ENCODE assay signal across 18 cellular contexts in genomic region chr2:131030478-131030971, GRCh38.
A peak's percentile ranks its signal among the peaks of the same experiment; 100 is the strongest.
DNase-seq lines count a peak whose midpoint lies in the region; ATAC-seq and TF ChIP-seq lines count a peak whose summit lies in the region.
"Had no signal": no experiment of that assay in that cellular context is flagged by ENCODE, and none has a peak within 500 bp of the region (broad histone marks: within the 10 kb centered on the region; RNA-seq: fewer than 3 reads in every experiment).

No MANE protein-coding gene starts in this region.

- no peak overlapping the region for H3K4me3 ChIP-seq in heart left ventricle
- H3K4me3 ChIP-seq: breast epithelium, SJSA1, suprapubic skin had no signal

- no peak overlapping the region for H3K4me3 Mint-ChIP-seq in osteocyte (ENCODE audit: unreplicated experiment)
- H3K4me3 Mint-ChIP-seq: activated CD4-positive, alpha-beta T cell treated with anti-CD3 and anti-CD28 coated beads for 36 hours; activated naive CD4-positive, alpha-beta T cell treated with anti-CD3 and anti-CD28 coated beads, Interleukin-2, amount 50 U/mL, for 24 hours; CD4-positive, CD25-positive, alpha-beta regulatory T cell; H9; naive thymus-derived CD8-positive, alpha-beta T cell had no signal

- DNase-seq in DMS153 (lab: John Stamatoyannopoulos, UW) = peak; percentile 72
- DNase-seq in NCI-H526 (lab: John Stamatoyannopoulos, UW) = peak; percentile 47 to 75
- DNase-seq in heart left ventricle = peak in 1 of 5 donors; percentile 54
- DNase-seq in osteocyte (ENCODE audit: extremely low spot score, unreplicated experiment) = peak; percentile 81
- DNase-seq in activated CD4-positive, CD25-positive, alpha-beta regulatory T cell treated with anti-CD3 and anti-CD28 coated beads, Interleukin-2, amount 50 U/mL, for 72 hours = no peak
- DNase-seq: activated CD4-positive, alpha-beta T cell treated with anti-CD3 and anti-CD28 coated beads for 36 hours; CD4-positive, CD25-positive, alpha-beta regulatory T cell; H9; MM.1S; retina; T1000 had no signal

- H3K36me3 ChIP-seq in heart left ventricle = no peaks in the 10 kb centered on the region
- H3K36me3 ChIP-seq: breast epithelium, SJSA1, suprapubic skin had no signal

- H3K27me3 Mint-ChIP-seq in osteocyte (ENCODE audit: unreplicated experiment) = peaks cover 12% of the 10 kb centered on the region

- peak; percentile 35 to 73 (median 45) for ATAC-seq in heart left ventricle
- no peak for ATAC-seq in GM21381 (IDR thresholded peaks at IDR 0.05; ENCODE audit: unreplicated experiment)
- no peak for ATAC-seq in HG03439 (IDR thresholded peaks at IDR 0.05; ENCODE audit: unreplicated experiment)
- ATAC-seq: activated CD4-positive, alpha-beta T cell treated with anti-CD3 and anti-CD28 coated beads for 36 hours; naive thymus-derived CD8-positive, alpha-beta T cell had no signal

- peaks cover 7% of the 10 kb centered on the region for H3K4me1 Mint-ChIP-seq in osteocyte (ENCODE audit: unreplicated experiment)

- H3K9me3 Mint-ChIP-seq in osteocyte (ENCODE audit: unreplicated experiment) = no peaks in the 10 kb centered on the region

- WGBS in heart left ventricle, 4 donors = 34 to 47% (median 41%) methylated on average over 9 to 13 of the region's 13 CpGs

- no peaks in the 10 kb centered on the region for H3K9me3 ChIP-seq in heart left ventricle
- H3K9me3 ChIP-seq: suprapubic skin had no signal

- H3K27ac ChIP-seq in heart left ventricle = no peak overlapping the region
- H3K27ac ChIP-seq: breast epithelium, SJSA1, suprapubic skin had no signal

- no peak for TF ChIP-seq POLR2A in heart left ventricle (IDR thresholded peaks at IDR 0.05)

- intact Hi-C loops in heart left ventricle (cut with DNase I) = no loop called here

- no peaks in the 10 kb centered on the region for H3K36me3 Mint-ChIP-seq in osteocyte (ENCODE audit: unreplicated experiment)
- H3K36me3 Mint-ChIP-seq: activated naive CD4-positive, alpha-beta T cell treated with anti-CD3 and anti-CD28 coated beads, Interleukin-2, amount 50 U/mL, for 24 hours; CD4-positive, CD25-positive, alpha-beta regulatory T cell; naive thymus-derived CD8-positive, alpha-beta T cell had no signal

- H3K27me3 ChIP-seq in heart left ventricle = peaks cover 0 to 16% (median 0%) of the 10 kb centered on the region in 9 donors
- H3K27me3 ChIP-seq: SJSA1 had no signal

- no peak overlapping the region for H3K27ac Mint-ChIP-seq in osteocyte (ENCODE audit: unreplicated experiment)
- H3K27ac Mint-ChIP-seq: activated CD4-positive, alpha-beta T cell treated with anti-CD3 and anti-CD28 coated beads for 36 hours; activated naive CD4-positive, alpha-beta T cell treated with anti-CD3 and anti-CD28 coated beads, Interleukin-2, amount 50 U/mL, for 24 hours; H9 had no signal

- TF ChIP-seq CTCF in heart left ventricle (IDR thresholded peaks at IDR 0.05) (no peak), osteocyte (IDR thresholded peaks at IDR 0.05) (no peak)

- H3K4me1 ChIP-seq in heart left ventricle = peaks cover 0 to 12% (median 0%) of the 10 kb centered on the region in 12 donors
- H3K4me1 ChIP-seq: breast epithelium had no signal

Comparison
In these comparisons a context has a peak if more than half of its experiments do, and no peak if none do; other contexts are left out.
1. ATAC-seq: peak in heart left ventricle (4 of 4); none in GM21381 (single experiment) and HG03439 (single experiment).